7 cellular contexts compared by ENCODE assay signal in the genomic region with DNA sequence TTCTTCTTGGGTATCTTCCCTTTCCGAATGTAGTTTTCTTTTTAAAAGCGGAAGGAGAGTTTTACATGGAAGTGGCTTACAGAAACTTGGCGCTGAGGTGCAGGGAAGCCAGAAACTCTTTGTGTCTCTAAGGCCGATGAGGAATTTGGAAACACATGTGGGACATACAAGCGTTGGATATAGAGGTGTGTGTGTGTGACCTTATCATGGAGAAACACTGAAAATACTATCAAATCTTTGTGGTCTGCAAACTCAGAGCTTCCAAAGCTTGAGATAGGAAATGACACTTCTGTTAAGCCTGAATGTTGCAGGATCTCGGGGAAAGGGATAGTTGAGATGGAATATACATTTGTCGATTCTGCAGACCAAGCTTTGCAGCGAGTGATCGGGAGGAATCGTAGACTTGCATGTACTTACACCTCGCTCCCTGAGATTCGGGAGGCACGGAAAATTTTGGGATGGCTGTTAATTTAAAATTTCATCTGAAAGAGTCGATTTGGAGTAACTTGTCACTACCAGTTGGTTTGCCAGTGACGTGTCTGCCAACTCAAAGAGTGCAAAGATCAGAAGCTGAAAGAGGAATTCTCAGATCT.
A peak's percentile ranks its signal among the peaks of the same experiment; 100 is the strongest.
DNase-seq lines count a peak whose midpoint lies in the region; ATAC-seq, FAIRE-seq and TF ChIP-seq lines count a peak whose summit lies in the region.

No MANE protein-coding gene starts in this region.

- no peaks in the 10 kb centered on the region for H3K9me3 ChIP-seq in neutrophil

- no peaks in the 10 kb centered on the region for H3K36me3 ChIP-seq in neutrophil

- no peaks in the 10 kb centered on the region for H3K27me3 ChIP-seq in neutrophil

- H3K27ac ChIP-seq in VCaP: peak overlapping the region; percentile 81
- H3K27ac ChIP-seq in neutrophil: peak overlapping the region; percentile 97

- FAIRE-seq in D721Med (lab: Jason Lieb, UNC): no peak

- TF ChIP-seq CTCF in VCaP (conservative IDR thresholded peaks at IDR 0.05) (no peak), fibroblast of mammary gland (conservative IDR thresholded peaks at IDR 0.05; ENCODE audit: control insufficient read depth, insufficient read depth, low read depth, low read length) (no peak), neutrophil (IDR thresholded peaks at IDR 0.05) (no peak), D721Med (IDR thresholded peaks at IDR 0.05; ENCODE audit: insufficient read depth, missing control alignments) (no peak)

- ATAC-seq in HG03108 (IDR thresholded peaks at IDR 0.05; ENCODE audit: unreplicated experiment): no peak

- peaks cover 19 to 20% of the 10 kb centered on the region in 2 experiments for H3K4me1 ChIP-seq in neutrophil (ENCODE audit: control insufficient read depth in 1 of 2, insufficient read depth in 1 of 2, low read depth in 1 of 2, low read length in 1 of 2)

- DNase-seq in ELR (ENCODE audit: low read depth): peak; percentile 53
- DNase-seq in HuH-7 (ENCODE audit: low spot score): peak; percentile 20
- DNase-seq in fibroblast of mammary gland (ENCODE audit: low read depth): no peak
- DNase-seq in D721Med (ENCODE audit: insufficient read length, low spot score): no peak

- H3K4me3 ChIP-seq in fibroblast of mammary gland (ENCODE audit: control insufficient read depth, low read depth, low read length) (peak overlapping the region; percentile 79), neutrophil (ENCODE audit: low read depth in 1 of 2, low read length in 1 of 2) (peak overlapping the region; percentile 85 to 89)

Comparison
In these comparisons a context has a peak if more than half of its experiments do, and no peak if none do; other contexts are left out.
1. DNase-seq: peak in ELR (single experiment) and HuH-7 (single experiment); none in fibroblast of mammary gland (single experiment) and D721Med (single experiment).